Comparison of ENCODE assay signal across 8 cellular contexts in the genomic region with DNA sequence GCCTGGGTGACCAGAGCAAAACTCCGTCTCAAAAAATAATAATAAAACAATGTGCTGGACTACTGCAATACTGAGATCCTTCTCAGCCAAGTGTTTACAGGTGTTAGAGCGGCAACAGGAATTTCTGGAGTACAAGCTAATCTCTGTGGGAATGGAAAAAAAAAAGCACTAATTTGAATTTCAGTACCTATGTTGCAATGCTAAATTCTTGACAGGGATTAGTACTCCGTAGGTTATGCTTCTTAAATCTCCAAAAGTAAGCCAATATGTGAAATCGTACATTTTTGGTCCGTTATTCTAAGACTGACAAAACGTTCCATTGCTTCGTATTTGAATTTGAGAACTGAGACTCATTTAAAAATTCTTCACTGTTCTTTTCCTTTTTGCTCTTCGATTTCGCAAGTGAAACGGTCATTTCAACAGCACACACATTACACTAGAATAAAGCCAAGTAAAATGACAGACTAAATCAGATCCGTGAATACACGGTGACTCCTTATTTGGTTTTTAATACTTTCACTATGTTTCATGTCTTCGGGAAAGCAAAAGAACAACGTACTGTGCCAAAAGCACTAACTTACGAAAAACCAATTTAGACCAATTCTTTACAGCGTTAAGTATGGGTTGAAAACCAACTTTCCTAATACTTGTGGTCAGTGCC. TPM values are rescaled to one million over a fixed set of nuclear protein-coding genes. Genes with fewer than 3 reads are reported as not detected.
DNase-seq lines count a peak whose midpoint lies in the region; ATAC-seq and TF ChIP-seq lines count a peak whose summit lies in the region.

No MANE protein-coding gene starts in this region.

- TF ChIP-seq CTCF in esophagus muscularis mucosa (IDR thresholded peaks at IDR 0.05), result no peak
- no peak for TF ChIP-seq CTCF in psoas muscle (IDR thresholded peaks at IDR 0.05)

- 11% methylated on average over 16 of the region's 16 CpGs for WGBS in esophagus muscularis mucosa
- 17 to 29% (median 19%) methylated on average over 16 of the region's 16 CpGs for WGBS in psoas muscle, 3 donors

- no peak for TF ChIP-seq POLR2A in esophagus muscularis mucosa (IDR thresholded peaks at IDR 0.05; ENCODE audit: low read depth)

- H3K27me3 Mint-ChIP-seq in activated T-cell treated with anti-CD3 and anti-CD28 coated beads, Interleukin-2, amount 50 U/mL, for 24 hours, result no peaks in the 10 kb centered on the region

- no peak for ATAC-seq in psoas muscle
- no peak for ATAC-seq in HG02852 (IDR thresholded peaks at IDR 0.05; ENCODE audit: unreplicated experiment)
- ATAC-seq in GM21526 (IDR thresholded peaks at IDR 0.05; ENCODE audit: low FRiP score, unreplicated experiment), result no peak

- H3K4me3 ChIP-seq in SJCRH30 (peak overlapping the region; percentile 72), esophagus muscularis mucosa (peak overlapping the region; percentile 79 to 98 (median 83)), psoas muscle (peak overlapping the region; percentile 92)

- no peak for DNase-seq in activated T-cell treated with anti-CD3 and anti-CD28 coated beads, Interleukin-2, amount 50 U/mL, for 24 hours
- DNase-seq in activated T-cell treated with anti-CD3 and anti-CD28 coated beads, Interleukin-2, amount 50 U/mL, for 48 hours, result no peak
- DNase-seq in SJCRH30 (no peak), esophagus muscularis mucosa (ENCODE audit: extremely low spot score) (no peak), psoas muscle (no peak), SW 1271 (lab: John Stamatoyannopoulos, UW) (no peak)

- H3K36me3 ChIP-seq in SJCRH30 (no peaks in the 10 kb centered on the region), esophagus muscularis mucosa (no peaks in the 10 kb centered on the region), psoas muscle (ENCODE audit: insufficient read depth in 1 of 2, low read depth in 1 of 2) (no peaks in the 10 kb centered on the region)

- H3K27me3 ChIP-seq in SJCRH30, result no peaks in the 10 kb centered on the region
- no peaks in the 10 kb centered on the region for H3K27me3 ChIP-seq in esophagus muscularis mucosa
- no peaks in the 10 kb centered on the region for H3K27me3 ChIP-seq in psoas muscle (ENCODE audit: insufficient read depth in 3 of 3, low read length in 2 of 3)

- H3K4me3 Mint-ChIP-seq in activated T-cell treated with anti-CD3 and anti-CD28 coated beads, Interleukin-2, amount 50 U/mL, for 24 hours, result peak overlapping the region; percentile 81

- peaks cover 61% of the 10 kb centered on the region for H3K4me1 Mint-ChIP-seq in activated T-cell treated with anti-CD3 and anti-CD28 coated beads, Interleukin-2, amount 50 U/mL, for 24 hours (ENCODE audit: low read depth)

- H3K36me3 Mint-ChIP-seq in activated T-cell treated with anti-CD3 and anti-CD28 coated beads, Interleukin-2, amount 50 U/mL, for 24 hours (ENCODE audit: low read depth), result peaks cover 18% of the 10 kb centered on the region

- H3K27ac Mint-ChIP-seq in activated T-cell treated with anti-CD3 and anti-CD28 coated beads, Interleukin-2, amount 50 U/mL, for 24 hours, result peak overlapping the region; percentile 93

- H3K4me1 ChIP-seq in SJCRH30 (peaks cover 5% of the 10 kb centered on the region; the same call in 1 of the 2 replicates), esophagus muscularis mucosa (peaks cover 43 to 58% (median 56%) of the 10 kb centered on the region in 4 donors), psoas muscle (peaks cover 48% of the 10 kb centered on the region)

- intact Hi-C loops in esophagus muscularis mucosa (cut with DNase I), result no loop called here
- intact Hi-C loops in psoas muscle (cut with DNase I), result loop anchor here in 1 of 2 donors (5.0 kb wide), 1 partner anchor 58 kb away; the partner anchor contains the start of gene PLAAT3

- no peaks in the 10 kb centered on the region for H3K9me3 ChIP-seq in SJCRH30 (replicated peaks)
- H3K9me3 ChIP-seq in esophagus muscularis mucosa, result no peaks in the 10 kb centered on the region
- H3K9me3 ChIP-seq in psoas muscle, result no peaks in the 10 kb centered on the region

- no peaks in the 10 kb centered on the region for H3K9me3 Mint-ChIP-seq in activated T-cell treated with anti-CD3 and anti-CD28 coated beads, Interleukin-2, amount 50 U/mL, for 24 hours

- TF ChIP-seq EP300 in esophagus muscularis mucosa (IDR thresholded peaks at IDR 0.05), result no peak

- peak overlapping the region; percentile 74 for H3K27ac ChIP-seq in SJCRH30
- H3K27ac ChIP-seq in esophagus muscularis mucosa (replicated peaks in 1 of 4), result peak overlapping the region; percentile 97 to 100 (median 99)
- peak overlapping the region; percentile 98 for H3K27ac ChIP-seq in psoas muscle

RNA-seq across cellular contexts. Expression of gene ATL3, which starts 1.0 kb away (rescaled TPM):
- total RNA-seq in SJCRH30 (2014; rRNA removed; shearing (Covaris generic)), result 25.1 and 26.4 TPM in 2 replicates
- 100 to 1,000 TPM; 138 to 202 (median 144) TPM for total RNA-seq in esophagus muscularis mucosa
- total RNA-seq in psoas muscle, result 10 to 100 TPM in 3 of 4 donors, 1 to 10 TPM in 1; 9.4 to 12.2 (median 10.7) TPM
- polyA plus RNA-seq in psoas muscle, result 1 to 10 TPM; 3.2 to 6.4 (median 3.3) TPM

RNA-seq across cellular contexts. Expression of gene RTN3, which starts 11.1 kb away (rescaled TPM):
- total RNA-seq in SJCRH30 (2014; rRNA removed; shearing (Covaris generic)), result 63.8 and 70.2 TPM in 2 replicates
- 10 to 100 TPM; 79.5 to 97.4 (median 87.1) TPM for total RNA-seq in esophagus muscularis mucosa
- total RNA-seq in psoas muscle, result 100 to 1,000 TPM in 1 of 4 donors, 10 to 100 TPM in 3; 40.5 to 110 (median 70.8) TPM
- 100 to 1,000 TPM in 1 of 3 donors, 10 to 100 TPM in 2; 35.3 to 162 (median 62.0) TPM for polyA plus RNA-seq in psoas muscle

RNA-seq across cellular contexts. Expression of gene PLAAT3, which starts 56.0 kb away (rescaled TPM):
- 7.7 and 10.0 TPM in 2 replicates for total RNA-seq in SJCRH30 (2014; rRNA removed; shearing (Covaris generic))
- total RNA-seq in esophagus muscularis mucosa (10 to 100 TPM; 40.3 to 74.8 (median 54.4) TPM), psoas muscle (100 to 1,000 TPM in 1 of 4 donors, 10 to 100 TPM in 3; 67.6 to 102 (median 83.6) TPM)
- 100 to 1,000 TPM in 1 of 3 donors, 10 to 100 TPM in 2; 50.0 to 115 (median 82.3) TPM for polyA plus RNA-seq in psoas muscle
